Comparison of ENCODE assay signal across 9 cellular contexts in genomic region chr13:78596701-78597550, GRCh38. TPM values are rescaled to one million over a fixed set of nuclear protein-coding genes. Genes with fewer than 3 reads are reported as not detected.
DNase-seq lines count a peak whose midpoint lies in the region; ATAC-seq and TF ChIP-seq lines count a peak whose summit lies in the region.
"Had no signal": no experiment of that assay in that cellular context is flagged by ENCODE, and none has a peak within 500 bp of the region (broad histone marks: within the 10 kb centered on the region; RNA-seq: fewer than 3 reads in every experiment).

No MANE protein-coding gene starts in this region.

- no peak for ATAC-seq in GM18505 (IDR thresholded peaks at IDR 0.05; ENCODE audit: unreplicated experiment)
- no peak for ATAC-seq in GM19035 (IDR thresholded peaks at IDR 0.05; ENCODE audit: unreplicated experiment)

- no peak overlapping the region for H3K4me3 ChIP-seq in CD8-positive, alpha-beta memory T cell (ENCODE audit: low read length)
- H3K4me3 ChIP-seq in neural progenitor cell: peak overlapping the region; percentile 51

- TF ChIP-seq POLR2A in GM18505 (IDR thresholded peaks at IDR 0.05; ENCODE audit: borderline replicate concordance, extremely low read depth, insufficient read depth, insufficient read length): no peak

- peak overlapping the region in 6 of 7 donors; percentile 12 to 73 (median 32) for H3K4me3 Mint-ChIP-seq in CD8-positive, alpha-beta memory T cell
- peak overlapping the region; percentile 51 to 78; a peak in 4 of 5 replicates for H3K4me3 Mint-ChIP-seq in H9
- H3K4me3 Mint-ChIP-seq in endothelial cell (ENCODE audit: unreplicated experiment): peak overlapping the region; percentile 51
- H3K4me3 Mint-ChIP-seq in neural progenitor cell: peak overlapping the region; percentile 81
- no peak overlapping the region for H3K4me3 Mint-ChIP-seq in MCF 10A (ENCODE audit: unreplicated experiment)

- H2AFZ ChIP-seq in H9 (ENCODE audit: low read length) (no peak overlapping the region), neural progenitor cell (replicated peaks) (no peak overlapping the region)

- no peak overlapping the region for H2AK5ac ChIP-seq in H9 (ENCODE audit: insufficient read length, low read length)

- no peak overlapping the region for H3K4ac ChIP-seq in H9 (ENCODE audit: low read depth, low read length)

- H3K27me3 Mint-ChIP-seq in CD8-positive, alpha-beta memory T cell: peaks cover 84 to 91% of the 10 kb centered on the region in 2 donors
- H3K27me3 Mint-ChIP-seq in H9 (ENCODE audit: low read depth) (peaks cover 98% of the 10 kb centered on the region), endothelial cell (ENCODE audit: unreplicated experiment) (peaks cover 35% of the 10 kb centered on the region), neural progenitor cell (ENCODE audit: insufficient read depth, low read depth) (peaks cover 83% of the 10 kb centered on the region), MCF 10A (ENCODE audit: insufficient read depth, unreplicated experiment) (peaks cover 78% of the 10 kb centered on the region)

- POLR2A ChIA-PET in CD8-positive, alpha-beta memory T cell (lab: Charles Lee): interaction anchor here (0.5 kb wide), 1 partner anchor 16 kb away, joined by 9 read pairs; no protein-coding TSS in a partner anchor
- POLR2A ChIA-PET in MCF 10A (lab: Yijun Ruan, JAX): no interaction called here

- H3K9me3 Mint-ChIP-seq in CD8-positive, alpha-beta memory T cell: peaks cover 29 to 55% (median 42%) of the 10 kb centered on the region in 5 donors
- H3K9me3 Mint-ChIP-seq in H9 (peaks cover 2 to 22% of the 10 kb centered on the region in 2 experiments; a peak in 3 of 5 replicates), endothelial cell (ENCODE audit: unreplicated experiment) (no peaks in the 10 kb centered on the region), neural progenitor cell (peaks cover 2% of the 10 kb centered on the region), MCF 10A (ENCODE audit: unreplicated experiment) (no peaks in the 10 kb centered on the region)

- no peaks in the 10 kb centered on the region for H3K79me2 ChIP-seq in H9 (ENCODE audit: insufficient read depth, low read length)
- H3K79me2 ChIP-seq in neural progenitor cell (ENCODE audit: low read depth): no peaks in the 10 kb centered on the region

- H3K36me3 Mint-ChIP-seq in CD8-positive, alpha-beta memory T cell: no peaks in the 10 kb centered on the region
- H3K36me3 Mint-ChIP-seq in H9 (ENCODE audit: insufficient read depth in 1 of 3, low read depth in 3 of 3) (peaks cover 0 to 2% (median 0%) of the 10 kb centered on the region in 3 experiments; a peak in 3 of 7 replicates), endothelial cell (ENCODE audit: low read depth, unreplicated experiment) (peaks cover 5% of the 10 kb centered on the region), neural progenitor cell (no peaks in the 10 kb centered on the region), MCF 10A (ENCODE audit: insufficient read depth, unreplicated experiment) (no peaks in the 10 kb centered on the region)

- TF ChIP-seq CTCF in H9 (conservative IDR thresholded peaks at IDR 0.05) (no peak), endothelial cell (IDR thresholded peaks at IDR 0.05; ENCODE audit: unreplicated experiment) (no peak), neural progenitor cell (IDR thresholded peaks at IDR 0.05) (no peak), MCF 10A (IDR thresholded peaks at IDR 0.05; ENCODE audit: unreplicated experiment) (no peak)

- no peak overlapping the region for H3T11ph ChIP-seq in H9 (ENCODE audit: low read length)

- no peak overlapping the region for H2BK5ac ChIP-seq in H9 (ENCODE audit: insufficient read length, low read length)

- WGBS in H9 (ENCODE audit: extremely low coverage, insufficient read length, low lambda C conversion rate): no CpG with 5 or more reads among the region's 53 CpGs

- no peak for DNase-seq in CD8-positive, alpha-beta memory T cell
- DNase-seq in H9 (peak; percentile 65), endothelial cell (ENCODE audit: low spot score) (no peak), neural progenitor cell (ENCODE audit: low spot score) (peak; percentile 61), MCF 10A (ENCODE audit: unreplicated experiment) (no peak)
- DNase-seq: DND-41, NCI-H69 had no signal

- H4K91ac ChIP-seq in H9 (ENCODE audit: insufficient read length, low read depth, low read length): no peak overlapping the region

- H2BK120ac ChIP-seq in H9 (ENCODE audit: low read depth, low read length, poor library complexity, severe bottlenecking): no peak overlapping the region

- no peaks in the 10 kb centered on the region for H4K20me1 ChIP-seq in H9 (ENCODE audit: control insufficient read depth, insufficient read depth, insufficient read length)
- H4K20me1 ChIP-seq in neural progenitor cell (ENCODE audit: low read depth): peaks cover 89% of the 10 kb centered on the region

- H3K9ac ChIP-seq in H9 (ENCODE audit: extremely low read depth, insufficient read length, low read length) (no peak overlapping the region), neural progenitor cell (no peak overlapping the region)

- H2BK20ac ChIP-seq in H9 (ENCODE audit: low read depth, low read length, poor library complexity, severe bottlenecking): no peak overlapping the region

- peaks cover 41% of the 10 kb centered on the region for H3F3A ChIP-seq in neural progenitor cell (ENCODE audit: low read depth)

- H2BK12ac ChIP-seq in H9 (ENCODE audit: insufficient read length, low read depth, low read length): no peak overlapping the region

- no peaks in the 10 kb centered on the region for H3K79me1 ChIP-seq in H9 (ENCODE audit: insufficient read depth, low read depth, low read length, poor library complexity, severe bottlenecking)

- H3K9me3 ChIP-seq in CD8-positive, alpha-beta memory T cell (ENCODE audit: low read length): no peaks in the 10 kb centered on the region
- no peaks in the 10 kb centered on the region for H3K9me3 ChIP-seq in H9 (ENCODE audit: control insufficient read depth, low read depth, low read length)
- H3K9me3 ChIP-seq in neural progenitor cell (ENCODE audit: low read depth): no peaks in the 10 kb centered on the region

- CTCF ChIA-PET in CD8-positive, alpha-beta memory T cell (lab: Charles Lee): interaction anchor here (1.4 kb wide), 1 partner anchor 10 kb away, joined by 4 read pairs; no protein-coding TSS in a partner anchor
- CTCF ChIA-PET in MCF 10A (lab: Yijun Ruan, JAX): no interaction called here

- H3K23me2 ChIP-seq in H9 (ENCODE audit: insufficient read length, low read depth, low read length, poor library complexity, severe bottlenecking): peaks cover 20% of the 10 kb centered on the region

- no peak overlapping the region for H3K18ac ChIP-seq in H9 (ENCODE audit: insufficient read length, low read depth, low read length)

- H3K27ac ChIP-seq in CD8-positive, alpha-beta memory T cell (ENCODE audit: low read depth, low read length): no peak overlapping the region
- H3K27ac ChIP-seq in H9 (ENCODE audit: insufficient read length, low read depth, low read length): no peak overlapping the region
- no peak overlapping the region for H3K27ac ChIP-seq in neural progenitor cell

- peak overlapping the region in 3 of 8 donors; percentile 43 to 74 (median 68) for H3K27ac Mint-ChIP-seq in CD8-positive, alpha-beta memory T cell
- H3K27ac Mint-ChIP-seq in H9 (no peak overlapping the region), endothelial cell (ENCODE audit: unreplicated experiment) (no peak overlapping the region), neural progenitor cell (no peak overlapping the region), MCF 10A (ENCODE audit: low read depth, unreplicated experiment) (no peak overlapping the region)

- no peaks in the 10 kb centered on the region for H3K36me3 ChIP-seq in CD8-positive, alpha-beta memory T cell (ENCODE audit: insufficient read depth, low read length)
- no peaks in the 10 kb centered on the region for H3K36me3 ChIP-seq in neural progenitor cell

- intact Hi-C loops in MCF 10A (cut with micrococcal nuclease): no loop called here

- no peak overlapping the region for H4K5ac ChIP-seq in H9 (ENCODE audit: insufficient read length, low read depth, low read length)

- no peak overlapping the region for H3K14ac ChIP-seq in H9 (ENCODE audit: insufficient read depth, low read length)

- no peak overlapping the region for H2BK15ac ChIP-seq in H9 (ENCODE audit: low read depth, low read length)

- H3K56ac ChIP-seq in H9 (ENCODE audit: insufficient read length, low read depth, low read length): no peak overlapping the region

- no peaks in the 10 kb centered on the region for H3K4me1 ChIP-seq in CD8-positive, alpha-beta memory T cell (ENCODE audit: insufficient read depth, low read length)
- H3K4me1 ChIP-seq in H9 (ENCODE audit: insufficient read depth, low read length) (no peaks in the 10 kb centered on the region), neural progenitor cell (peaks cover 21% of the 10 kb centered on the region)

- H3K4me2 ChIP-seq in H9 (ENCODE audit: insufficient read depth, insufficient read length, low read length) (peak overlapping the region; percentile 62), neural progenitor cell (peak overlapping the region; percentile 81)

- BruUV-seq in MCF 10A (replicated peaks; lab: Mats Ljungman, UMichigan): no TSS peak

- peaks cover 89% of the 10 kb centered on the region for H3K27me3 ChIP-seq in CD8-positive, alpha-beta memory T cell (ENCODE audit: insufficient read depth, low read length, poor library complexity, severe bottlenecking)
- peaks cover 82% of the 10 kb centered on the region for H3K27me3 ChIP-seq in H9 (ENCODE audit: insufficient read depth, low read length)
- H3K27me3 ChIP-seq in neural progenitor cell: peaks cover 99% of the 10 kb centered on the region

- peaks cover 9 to 23% (median 22%) of the 10 kb centered on the region in 3 donors for H3K4me1 Mint-ChIP-seq in CD8-positive, alpha-beta memory T cell
- peaks cover 22 to 54% of the 10 kb centered on the region in 2 experiments for H3K4me1 Mint-ChIP-seq in H9
- peaks cover 32% of the 10 kb centered on the region for H3K4me1 Mint-ChIP-seq in endothelial cell (ENCODE audit: unreplicated experiment)
- H3K4me1 Mint-ChIP-seq in neural progenitor cell: peaks cover 28% of the 10 kb centered on the region
- H3K4me1 Mint-ChIP-seq in MCF 10A (ENCODE audit: insufficient read depth, unreplicated experiment): no peaks in the 10 kb centered on the region

- H3K23ac ChIP-seq in H9 (ENCODE audit: insufficient read length, low read depth, low read length): no peak overlapping the region

- H4K8ac ChIP-seq in H9 (replicated peaks; ENCODE audit: insufficient read length, low read depth, low read length): no peak overlapping the region

RNA-seq across cellular contexts. Expression of gene POU4F1, which starts 6.4 kb away (rescaled TPM):
- under 1 TPM; 0.07 to 0.09 TPM for total RNA-seq in CD8-positive, alpha-beta memory T cell
- polyA plus RNA-seq in CD8-positive, alpha-beta memory T cell: not detected
- total RNA-seq in H9 (2021) (0.26 and 0.29 TPM in 2 replicates), endothelial cell (ENCODE audit: unreplicated experiment) (3.2 TPM), neural progenitor cell (ENCODE audit: low replicate concordance) (1.6 and 2.0 TPM in 2 replicates), MCF 10A (2022) (not detected in 2 replicates)

Comparison
In these comparisons a context has a peak if more than half of its experiments do, and no peak if none do; other contexts are left out.
1. DNase-seq: peak in H9 (single experiment) and neural progenitor cell (single experiment); none in CD8-positive, alpha-beta memory T cell (0 of 5), endothelial cell (single experiment) and MCF 10A (single experiment).